ENCODE assay signal across 8 cellular contexts in genomic region chr6:138105446-138105845, GRCh38. TPM values are rescaled to one million over a fixed set of nuclear protein-coding genes. Genes with fewer than 3 reads are reported as not detected.
DNase-seq lines count a peak whose midpoint lies in the region; ATAC-seq, FAIRE-seq and TF ChIP-seq lines count a peak whose summit lies in the region.

No MANE protein-coding gene starts in this region.

- peak overlapping the region; percentile 10 for H3K4me3 Mint-ChIP-seq in natural killer cell
- H3K4me3 Mint-ChIP-seq in natural killer cell treated with Interleukin-12 subunit alpha and Interleukin-12 subunit beta and Interleukin-15 and Interleukin-18, amount 100 ng/mL, for 72 hours = no peak overlapping the region
- H3K4me3 Mint-ChIP-seq in activated T-helper 17 cell treated with anti-CD3 and anti-CD28 coated beads, Interleukin-2, amount 50 U/mL, for 72 hours = peak overlapping the region; percentile 92
- peak overlapping the region in 2 of 10 donors; percentile 16 to 32 for H3K4me3 Mint-ChIP-seq in naive thymus-derived CD8-positive, alpha-beta T cell

- DNase-seq in natural killer cell (no peak), kidney (no peak), posterior vena cava (ENCODE audit: low spot score) (no peak), midbrain (lab: John Stamatoyannopoulos, UW) (no peak)
- no peak for DNase-seq in natural killer cell treated with Interleukin-12 subunit alpha and Interleukin-12 subunit beta and Interleukin-15 and Interleukin-18, amount 100 ng/mL, for 72 hours (ENCODE audit: low spot score)
- no peak for DNase-seq in naive thymus-derived CD8-positive, alpha-beta T cell
- no peak for DNase-seq in activated CD4-positive, alpha-beta T cell treated with anti-CD3 and anti-CD28 coated beads, Interleukin-2, amount 50 U/mL, for 48 hours

- no peaks in the 10 kb centered on the region for H3K36me3 ChIP-seq in kidney (ENCODE audit: control insufficient read depth in 1 of 2, insufficient read depth in 2 of 2, low read length in 2 of 2)

- H3K9me3 Mint-ChIP-seq in natural killer cell = no peaks in the 10 kb centered on the region
- no peaks in the 10 kb centered on the region for H3K9me3 Mint-ChIP-seq in natural killer cell treated with Interleukin-12 subunit alpha and Interleukin-12 subunit beta and Interleukin-15 and Interleukin-18, amount 100 ng/mL, for 72 hours
- no peaks in the 10 kb centered on the region for H3K9me3 Mint-ChIP-seq in activated T-helper 17 cell treated with anti-CD3 and anti-CD28 coated beads, Interleukin-2, amount 50 U/mL, for 72 hours
- no peaks in the 10 kb centered on the region for H3K9me3 Mint-ChIP-seq in naive thymus-derived CD8-positive, alpha-beta T cell

- FAIRE-seq in kidney (lab: Jason Lieb, UNC) = no peak

- H3K9ac ChIP-seq in kidney (ENCODE audit: low read length in 2 of 2) = no peak overlapping the region

- no peak for TF ChIP-seq CTCF in natural killer cell (IDR thresholded peaks at IDR 0.05)
- TF ChIP-seq CTCF in kidney (IDR thresholded peaks at IDR 0.05; ENCODE audit: borderline replicate concordance, extremely low read depth, insufficient read depth) = no peak

- H3K36me3 Mint-ChIP-seq in natural killer cell = no peaks in the 10 kb centered on the region
- no peaks in the 10 kb centered on the region for H3K36me3 Mint-ChIP-seq in natural killer cell treated with Interleukin-12 subunit alpha and Interleukin-12 subunit beta and Interleukin-15 and Interleukin-18, amount 100 ng/mL, for 72 hours
- H3K36me3 Mint-ChIP-seq in activated T-helper 17 cell treated with anti-CD3 and anti-CD28 coated beads, Interleukin-2, amount 50 U/mL, for 72 hours (ENCODE audit: low read depth) = no peaks in the 10 kb centered on the region
- peaks cover 0 to 2% (median 0%) of the 10 kb centered on the region in 3 donors for H3K36me3 Mint-ChIP-seq in naive thymus-derived CD8-positive, alpha-beta T cell

- no peak overlapping the region for H3K27ac Mint-ChIP-seq in natural killer cell
- no peak overlapping the region for H3K27ac Mint-ChIP-seq in natural killer cell treated with Interleukin-12 subunit alpha and Interleukin-12 subunit beta and Interleukin-15 and Interleukin-18, amount 100 ng/mL, for 72 hours
- no peak overlapping the region for H3K27ac Mint-ChIP-seq in activated T-helper 17 cell treated with anti-CD3 and anti-CD28 coated beads, Interleukin-2, amount 50 U/mL, for 72 hours
- H3K27ac Mint-ChIP-seq in naive thymus-derived CD8-positive, alpha-beta T cell = no peak overlapping the region

- peaks cover 8 to 23% of the 10 kb centered on the region in 2 donors for H3K4me1 Mint-ChIP-seq in natural killer cell
- peaks cover 13% of the 10 kb centered on the region in 2 donors for H3K4me1 Mint-ChIP-seq in natural killer cell treated with Interleukin-12 subunit alpha and Interleukin-12 subunit beta and Interleukin-15 and Interleukin-18, amount 100 ng/mL, for 72 hours (ENCODE audit: low read depth in 2 of 2)
- H3K4me1 Mint-ChIP-seq in activated T-helper 17 cell treated with anti-CD3 and anti-CD28 coated beads, Interleukin-2, amount 50 U/mL, for 72 hours = peaks cover 10% of the 10 kb centered on the region
- peaks cover 12 to 24% (median 20%) of the 10 kb centered on the region in 4 donors for H3K4me1 Mint-ChIP-seq in naive thymus-derived CD8-positive, alpha-beta T cell

- intact Hi-C loops in natural killer cell (cut with micrococcal nuclease) = loop anchor here (5.0 to 10.0 kb wide), 2 partner anchors 238 to 441 kb away; partner anchors contain the start of gene TNFAIP3
- intact Hi-C loops in kidney (cut with DNase I) = no loop called here
- intact Hi-C loops in posterior vena cava (cut with DNase I) = no loop called here

- peaks cover 0 to 8% of the 10 kb centered on the region in 2 donors for H3K4me1 ChIP-seq in kidney (ENCODE audit: control insufficient read depth in 1 of 2, insufficient read depth in 1 of 2, low read depth in 1 of 2, low read length in 2 of 2)

- H3K4me3 ChIP-seq in kidney (ENCODE audit: low read length in 2 of 2) = peak overlapping the region; percentile 69 to 77

- no peak overlapping the region for H3K27ac ChIP-seq in kidney (ENCODE audit: low read depth in 2 of 2, low read length in 2 of 2)

- POLR2A ChIA-PET in naive thymus-derived CD8-positive, alpha-beta T cell (lab: Charles Lee) = no interaction called here

- peaks cover 45 to 60% of the 10 kb centered on the region in 2 donors for H3K27me3 Mint-ChIP-seq in natural killer cell (ENCODE audit: low read depth in 2 of 2)
- H3K27me3 Mint-ChIP-seq in natural killer cell treated with Interleukin-12 subunit alpha and Interleukin-12 subunit beta and Interleukin-15 and Interleukin-18, amount 100 ng/mL, for 72 hours = peaks cover 31 to 37% of the 10 kb centered on the region in 2 donors
- H3K27me3 Mint-ChIP-seq in activated T-helper 17 cell treated with anti-CD3 and anti-CD28 coated beads, Interleukin-2, amount 50 U/mL, for 72 hours = peaks cover 3% of the 10 kb centered on the region
- peaks cover 24 to 64% (median 43%) of the 10 kb centered on the region in 5 donors for H3K27me3 Mint-ChIP-seq in naive thymus-derived CD8-positive, alpha-beta T cell

- ATAC-seq in natural killer cell = no peak
- no peak for ATAC-seq in natural killer cell treated with Interleukin-12 subunit alpha and Interleukin-12 subunit beta and Interleukin-15 and Interleukin-18, amount 100 ng/mL, for 72 hours
- ATAC-seq in activated T-helper 17 cell treated with anti-CD3 and anti-CD28 coated beads, Interleukin-2, amount 50 U/mL, for 72 hours (replicated peaks) = no peak
- no peak for ATAC-seq in naive thymus-derived CD8-positive, alpha-beta T cell

- no peaks in the 10 kb centered on the region for H3K9me3 ChIP-seq in kidney (ENCODE audit: control insufficient read depth in 1 of 2, low read length in 2 of 2)

RNA-seq across cellular contexts. Expression of gene PERP, which starts 1.8 kb away (rescaled TPM):
- total RNA-seq in natural killer cell (1 to 10 TPM in 1 of 3 donors, under 1 TPM in 1, not detected in 1; 0.05 to 1.6 TPM), kidney (48.1 TPM), posterior vena cava (10 to 100 TPM in 1 of 2 donors, 1 to 10 TPM in 1; 8.8 to 14.7 TPM)
- total RNA-seq in natural killer cell treated with Interleukin-12 subunit alpha and Interleukin-12 subunit beta and Interleukin-15 and Interleukin-18, amount 100 ng/mL, for 72 hours = 1 to 10 TPM; 1.3 to 2.0 TPM
- 10 to 100 TPM; 14.1 to 22.5 TPM for total RNA-seq in activated T-helper 17 cell treated with anti-CD3 and anti-CD28 coated beads, Interleukin-2, amount 50 U/mL, for 72 hours
- polyA plus RNA-seq in kidney (ENCODE audit: insufficient read depth, low read depth, low replicate concordance) = 24.8 TPM
- under 1 TPM; 0.27 to 0.39 TPM for total RNA-seq in naive thymus-derived CD8-positive, alpha-beta T cell
- under 1 TPM; 0.05 to 0.77 (median 0.48) TPM for polyA plus RNA-seq in naive thymus-derived CD8-positive, alpha-beta T cell

RNA-seq across cellular contexts. Expression of gene ARFGEF3, which starts 56.3 kb away (rescaled TPM):
- total RNA-seq in natural killer cell = under 1 TPM in 2 of 3 donors, not detected in 1; 0.05 to 0.09 TPM
- total RNA-seq in natural killer cell treated with Interleukin-12 subunit alpha and Interleukin-12 subunit beta and Interleukin-15 and Interleukin-18, amount 100 ng/mL, for 72 hours = under 1 TPM; 0.25 to 0.45 TPM
- 1 to 10 TPM; 3.6 to 8.0 TPM for total RNA-seq in activated T-helper 17 cell treated with anti-CD3 and anti-CD28 coated beads, Interleukin-2, amount 50 U/mL, for 72 hours
- 7.8 TPM for total RNA-seq in kidney
- polyA plus RNA-seq in kidney (ENCODE audit: insufficient read depth, low read depth, low replicate concordance) = 1.2 TPM
- total RNA-seq in naive thymus-derived CD8-positive, alpha-beta T cell = not detected
- not detected for polyA plus RNA-seq in naive thymus-derived CD8-positive, alpha-beta T cell
- 1 to 10 TPM; 1.3 to 2.0 TPM for total RNA-seq in posterior vena cava
